In genomic region chr12:28963554-28963953, GRCh38 we compare ENCODE assay signal across 10 cellular contexts.
DNase-seq lines count a peak whose midpoint lies in the region; ATAC-seq and TF ChIP-seq lines count a peak whose summit lies in the region.
"Had no signal": no experiment of that assay in that cellular context is flagged by ENCODE, and none has a peak within 500 bp of the region (broad histone marks: within the 10 kb centered on the region; RNA-seq: fewer than 3 reads in every experiment).

No MANE protein-coding gene starts in this region.

- H3K36me3 ChIP-seq in adipocyte (ENCODE audit: control insufficient read depth, insufficient read depth, low read length, severe bottlenecking) (no peaks in the 10 kb centered on the region), right atrium auricular region (no peaks in the 10 kb centered on the region)

- no peaks in the 10 kb centered on the region for H3K27me3 ChIP-seq in adipocyte (replicated peaks; ENCODE audit: control insufficient read depth, insufficient read depth, low read length)
- H3K27me3 ChIP-seq in right atrium auricular region = no peaks in the 10 kb centered on the region

- peaks cover 49% of the 10 kb centered on the region for H3K4me1 ChIP-seq in adipocyte (ENCODE audit: control insufficient read depth, insufficient read depth, low read length)
- H3K4me1 ChIP-seq in right atrium auricular region = peaks cover 0 to 31% of the 10 kb centered on the region in 2 donors

- H3K9ac ChIP-seq in adipocyte (ENCODE audit: low read length) = no peak overlapping the region

- no peak for ATAC-seq in GM21515 (IDR thresholded peaks at IDR 0.05; ENCODE audit: unreplicated experiment)
- ATAC-seq: psoas muscle had no signal

- H3K9me3 ChIP-seq in adipocyte (ENCODE audit: control insufficient read depth, low read length) = peaks cover 5% of the 10 kb centered on the region
- peaks cover 0 to 5% of the 10 kb centered on the region in 2 donors for H3K9me3 ChIP-seq in right atrium auricular region
- H3K9me3 ChIP-seq: psoas muscle had no signal

- TF ChIP-seq CTCF in right atrium auricular region (IDR thresholded peaks at IDR 0.05) = peak in 1 of 2 donors; percentile 43

- H3K4me3 ChIP-seq in adipocyte (ENCODE audit: low read length) (no peak overlapping the region), right atrium auricular region (no peak overlapping the region)
- H3K4me3 ChIP-seq: psoas muscle had no signal

- peak; percentile 45 for DNase-seq in COLO829 (ENCODE audit: low spot score)
- DNase-seq in HT-29 (ENCODE audit: low spot score) = peak; percentile 56
- peak; percentile 45 for DNase-seq in adipocyte (ENCODE audit: low read depth)
- DNase-seq in kidney tubule cell (ENCODE audit: low spot score) = peak; percentile 7
- no peak for DNase-seq in stimulated activated CD4-positive, alpha-beta T cell treated with anti-CD3 and anti-CD28 coated beads, Interleukin-2, amount 100 ng/mL, for 24 hours
- no peak for DNase-seq in putamen (ENCODE audit: low spot score)
- DNase-seq in right atrium auricular region (ENCODE audit: low spot score) = no peak
- DNase-seq: psoas muscle had no signal

- H3K27ac ChIP-seq in right atrium auricular region = no peak overlapping the region
- H3K27ac ChIP-seq: epithelial cell of prostate, psoas muscle had no signal

Comparison
In these comparisons a context has a peak if more than half of its experiments do, and no peak if none do; other contexts are left out.
1. DNase-seq: peak in COLO829 (single experiment), HT-29 (single experiment), adipocyte (single experiment) and kidney tubule cell (single experiment); none in stimulated activated CD4-positive, alpha-beta T cell treated with anti-CD3 and anti-CD28 coated beads, Interleukin-2, amount 100 ng/mL, for 24 hours (0 of 2), putamen (single experiment) and right atrium auricular region (single experiment).